Comparison of ENCODE assay signal across 18 cellular contexts in the genomic region with DNA sequence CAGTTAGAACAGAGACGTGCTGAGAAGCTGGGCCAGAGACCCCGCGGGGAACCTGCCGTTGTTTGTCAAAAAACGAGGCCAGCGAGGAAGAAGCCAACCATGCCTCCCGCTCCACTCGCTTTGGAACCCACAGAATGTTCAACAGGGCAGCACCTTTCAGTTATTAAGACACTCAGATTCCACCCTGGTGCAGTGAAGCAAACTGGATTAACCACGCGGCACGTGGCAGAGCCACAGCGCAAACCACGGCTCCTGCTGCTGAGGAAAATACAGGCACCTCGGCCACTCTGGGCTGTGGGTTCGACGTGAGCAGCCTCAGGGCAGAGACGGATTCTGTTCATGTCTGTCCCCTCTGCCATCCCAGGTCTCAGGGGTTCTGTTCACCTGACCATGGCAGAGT. TPM values are rescaled to one million over a fixed set of nuclear protein-coding genes. Genes with fewer than 3 reads are reported as not detected.
DNase-seq lines count a peak whose midpoint lies in the region; ATAC-seq, FAIRE-seq and TF ChIP-seq lines count a peak whose summit lies in the region.
"Had no signal": no experiment of that assay in that cellular context is flagged by ENCODE, and none has a peak within 500 bp of the region (broad histone marks: within the 10 kb centered on the region; RNA-seq: fewer than 3 reads in every experiment).

No MANE protein-coding gene starts in this region.

- no peak overlapping the region for H2BK120ac ChIP-seq in H1 (replicated peaks; ENCODE audit: low read depth, low read length)

- H2BK15ac ChIP-seq in H1 (ENCODE audit: low read length): peak overlapping the region; percentile 66; the same call in 1 of the 2 replicates

- no peak overlapping the region for H3K4ac ChIP-seq in H1 (replicated peaks; ENCODE audit: insufficient read length, low read depth, low read length)

- no peak overlapping the region for H2AK5ac ChIP-seq in H1 (ENCODE audit: low read depth, low read length)

- H3K36me3 Mint-ChIP-seq in nephron progenitor cell (ENCODE audit: low read depth): peaks cover 4% of the 10 kb centered on the region
- H3K36me3 Mint-ChIP-seq: CD4-positive, CD25-positive, alpha-beta regulatory T cell had no signal

- H2BK5ac ChIP-seq in H1 (ENCODE audit: low read depth, low read length): no peak overlapping the region

- H3K9me3 Mint-ChIP-seq in nephron progenitor cell: no peaks in the 10 kb centered on the region
- H3K9me3 Mint-ChIP-seq: HFFc6 had no signal

- no peak for TF ChIP-seq RAD21 in H1 (IDR thresholded peaks at IDR 0.05 in 1 of 2, conservative IDR thresholded peaks at IDR 0.05 in 1 of 2; ENCODE audit: low read depth in 2 of 2, low read length in 2 of 2)

- H2BK20ac ChIP-seq in H1 (ENCODE audit: low read length): no peak overlapping the region; the same call in 1 of the 2 replicates

- H4K8ac ChIP-seq in H1 (ENCODE audit: extremely low read depth, insufficient read depth, low read length): peak overlapping the region; percentile 41; the same call in 1 of the 2 replicates

- intact Hi-C loops in Right ventricle myocardium inferior (cut with DNase I): no loop called here

- H4K20me1 ChIP-seq in BLaER1 (no peaks in the 10 kb centered on the region), H1 (replicated peaks in 1 of 2; ENCODE audit: control insufficient read depth in 1 of 2, insufficient read depth in 2 of 2, low read length in 2 of 2) (no peaks in the 10 kb centered on the region)
- H4K20me1 ChIP-seq: BLaER1 treated with 17β-estradiol and CSF1 and Interleukin-3, amounts not matched to agents 10 nM and 100 nM had no signal

- H3K9me3 ChIP-seq in BLaER1: peaks cover 10% of the 10 kb centered on the region; the same call in 1 of the 2 replicates
- H3K9me3 ChIP-seq in H1 (ENCODE audit: insufficient read depth in 2 of 2, low read depth in 1 of 2, low read length in 1 of 2): no peaks in the 10 kb centered on the region

- peaks cover 24% of the 10 kb centered on the region for H3K4me1 Mint-ChIP-seq in nephron progenitor cell
- H3K4me1 Mint-ChIP-seq: CD4-positive, CD25-positive, alpha-beta regulatory T cell had no signal

- TF ChIP-seq CTCF in H1 (IDR thresholded peaks at IDR 0.05; ENCODE audit: control extremely low read depth in 1 of 3, insufficient read depth in 1 of 3, low read depth in 1 of 3, low read length in 3 of 3) (no peak), nephron progenitor cell (IDR thresholded peaks at IDR 0.05) (no peak)

- no peaks in the 10 kb centered on the region; the same call in 1 of the 2 replicates for H3K23me2 ChIP-seq in H1 (ENCODE audit: low read depth, low read length)

- H3K23ac ChIP-seq in H1 (ENCODE audit: insufficient read length): no peak overlapping the region

- POLR2A ChIA-PET in H1 (lab: Charles Lee; ENCODE audit: partially characterized antibody): no interaction called here

- H2BK12ac ChIP-seq in H1 (ENCODE audit: low read depth, low read length): peak overlapping the region; percentile 53; the same call in 1 of the 2 replicates

- 0 out of 2 replicates have a peak overlapping the region, but pooled peaks have one; percentile 16 for H2AFZ ChIP-seq in H1 (ENCODE audit: low read length)

- ATAC-seq in Right ventricle myocardium inferior: no peak

- no peak overlapping the region for H3K27ac ChIP-seq in BLaER1
- no peak overlapping the region for H3K27ac ChIP-seq in H1 (ENCODE audit: low read depth, low read length)
- H3K27ac ChIP-seq: 22Rv1; BLaER1 treated with 17β-estradiol and CSF1 and Interleukin-3, amounts not matched to agents 10 nM and 100 nM had no signal

- no peak overlapping the region for H3K14ac ChIP-seq in H1 (ENCODE audit: insufficient read length)

- H3K36me3 ChIP-seq in BLaER1 (no peaks in the 10 kb centered on the region), H1 (ENCODE audit: control insufficient read depth in 2 of 4, insufficient read depth in 4 of 4, low read length in 3 of 4) (no peaks in the 10 kb centered on the region)
- H3K36me3 ChIP-seq: BLaER1 treated with 17β-estradiol and CSF1 and Interleukin-3, amounts not matched to agents 10 nM and 100 nM had no signal

- H3K9ac ChIP-seq in BLaER1 (no peak overlapping the region), H1 (replicated peaks in 1 of 4; ENCODE audit: extremely low read depth in 1 of 4, low read depth in 3 of 4, low read length in 3 of 4) (no peak overlapping the region)
- H3K9ac ChIP-seq: BLaER1 treated with 17β-estradiol and CSF1 and Interleukin-3, amounts not matched to agents 10 nM and 100 nM had no signal

- no peak for TF ChIP-seq POLR2A in H1 (IDR thresholded peaks at IDR 0.05; ENCODE audit: control extremely low read depth in 1 of 2, low read depth in 2 of 2, low read length in 2 of 2)

- TF ChIP-seq EP300 in H1 (IDR thresholded peaks at IDR 0.05; ENCODE audit: borderline replicate concordance in 1 of 2, low read depth in 2 of 2, low read length in 2 of 2): no peak

- no peaks in the 10 kb centered on the region for H3K27me3 ChIP-seq in BLaER1
- 0 out of 7 replicates have a peak, but pooled peaks cover 0 to 2% (median 0%) of the 10 kb centered on the region in 4 experiments for H3K27me3 ChIP-seq in H1 (replicated peaks in 1 of 4; ENCODE audit: control insufficient read depth in 3 of 4, extremely low read depth in 1 of 4, insufficient read depth in 3 of 4, low read length in 3 of 4)
- H3K27me3 ChIP-seq: BLaER1 treated with 17β-estradiol and CSF1 and Interleukin-3, amounts not matched to agents 10 nM and 100 nM had no signal

- DNase-seq in H1 (ENCODE audit: low read depth in 1 of 2, low spot score in 2 of 2) (no peak), nephron progenitor cell (no peak), renal cortical epithelial cell (ENCODE audit: low read depth) (peak; percentile 18), activated T-cell treated with anti-CD3 and anti-CD28 coated beads for 4 hours (no peak), Right ventricle myocardium inferior (ENCODE audit: missing footprints) (no peak), GF-D8 (lab: John Stamatoyannopoulos, UW) (no peak), RPMI8226 (no peak)
- DNase-seq: AML-193; Calu3; CD4-positive, CD25-positive, alpha-beta regulatory T cell; HCEC 1CT; HFFc6 had no signal

- no peak overlapping the region for H3K56ac ChIP-seq in H1 (replicated peaks; ENCODE audit: insufficient read length, low read depth, low read length)

- H3K27ac Mint-ChIP-seq in nephron progenitor cell: peak overlapping the region; percentile 28
- H3K27ac Mint-ChIP-seq: CD4-positive, CD25-positive, alpha-beta regulatory T cell; HFFc6 had no signal

- H3K4me3 ChIP-seq in BLaER1 (no peak overlapping the region), H1 (ENCODE audit: extremely low read depth in 1 of 4, insufficient read depth in 2 of 4, low read depth in 3 of 4, low read length in 4 of 4) (no peak overlapping the region)
- H3K4me3 ChIP-seq: BLaER1 treated with 17β-estradiol and CSF1 and Interleukin-3, amounts not matched to agents 10 nM and 100 nM had no signal

- no peaks in the 10 kb centered on the region for H3K79me1 ChIP-seq in H1 (ENCODE audit: low read depth, low read length)

- no peak for FAIRE-seq in H1 (lab: Jason Lieb, UNC)
- FAIRE-seq: G401.6, HTR-8/SVneo had no signal

- peaks cover 3% of the 10 kb centered on the region for H3K27me3 Mint-ChIP-seq in nephron progenitor cell (ENCODE audit: low read depth, poor library complexity)

- H3K4me2 ChIP-seq in BLaER1 (peak overlapping the region; percentile 36), H1 (ENCODE audit: insufficient read depth in 1 of 2, low read depth in 2 of 2, low read length in 2 of 2) (no peak overlapping the region)

- H3K18ac ChIP-seq in H1 (ENCODE audit: extremely low read depth, low read length): no peak overlapping the region

- H3K79me2 ChIP-seq in H1 (ENCODE audit: control insufficient read depth in 1 of 2, insufficient read depth in 2 of 2, low read length in 2 of 2): no peaks in the 10 kb centered on the region

- 92% methylated on average over 17 of the region's 17 CpGs; no CpG with 5 or more reads in 1 of the 2 experiments for WGBS in H1 (ENCODE audit: extremely low coverage in 1 of 2, insufficient coverage in 1 of 2, insufficient read length in 1 of 2, insufficient replicate concordance in 2 of 2, low coverage in 1 of 2, low lambda C conversion rate in 2 of 2, missing lambda C conversion rate in 1 of 2), 2 experiments

- CTCF ChIA-PET in H1 (lab: Charles Lee; ENCODE audit: partially characterized antibody): interaction anchor here (0.6 to 3.0 kb wide), 4 partner anchors 33 to 481 kb away, joined by 3 to 19 read pairs (median 4); no protein-coding TSS in a partner anchor

- H3K4me3 Mint-ChIP-seq in nephron progenitor cell: no peak overlapping the region
- H3K4me3 Mint-ChIP-seq: CD4-positive, CD25-positive, alpha-beta regulatory T cell; HFFc6 had no signal

- no peak overlapping the region for H4K91ac ChIP-seq in H1 (replicated peaks; ENCODE audit: insufficient read length, low read length)

- peaks cover 10% of the 10 kb centered on the region for H3K4me1 ChIP-seq in BLaER1
- H3K4me1 ChIP-seq in H1 (replicated peaks in 1 of 4; ENCODE audit: control insufficient read depth in 3 of 4, insufficient read depth in 4 of 4, low read length in 3 of 4): peaks cover 0 to 6% (median 0%) of the 10 kb centered on the region in 4 experiments; a peak in 2 of 7 replicates

- no peak overlapping the region for H4K5ac ChIP-seq in H1 (ENCODE audit: insufficient read length, low read depth, low read length)

RNA-seq across cellular contexts. Expression of a gene that starts 24.4 kb away (rescaled TPM):
- 1.5 TPM in 2 replicates for total RNA-seq in H1 (2021; fragmentation: NEBNext Ultra II Directional; extraction: Animal tissue kit (Norgen Biotek cat#: 25700))
- polyA plus RNA-seq in H1 (2011; rRNA removed): 1.7 and 2.2 TPM in 2 replicates
- polyA plus RNA-seq in H1 (2011; cell fraction: cytosol; rRNA removed): 2.0 TPM
- polyA plus RNA-seq in H1 (2011; cell fraction: nucleus; rRNA removed): 2.4 TPM
- polyA plus RNA-seq in H1 (2012, experiment 1 of 2): 0.99 to 1.8 TPM (median 1.3 TPM) in 4 replicates
- polyA plus RNA-seq in H1 (2012, experiment 2 of 2): 1.2 TPM
- 0.61 TPM for polyA plus RNA-seq in H1 (2013, experiment 1 of 2)
- 0.64 TPM for polyA plus RNA-seq in H1 (2013, experiment 2 of 2)
- 1.00 and 1.8 TPM in 2 replicates for polyA minus RNA-seq in H1 (2011; rRNA and poly(A)+ RNA removed)
- polyA minus RNA-seq in H1 (2011; cell fraction: cytosol; rRNA and poly(A)+ RNA removed): 1.3 TPM
- 0.60 TPM for polyA minus RNA-seq in H1 (2011; cell fraction: nucleus; rRNA and poly(A)+ RNA removed)
- total RNA-seq in renal cortical epithelial cell (not detected in 2 replicates), Right ventricle myocardium inferior (0.19 TPM)
- total RNA-seq: CD4-positive, CD25-positive, alpha-beta regulatory T cell; H4; HFFc6 had no signal
- polyA plus RNA-seq: CD4-positive, CD25-positive, alpha-beta regulatory T cell had no signal

RNA-seq across cellular contexts. Expression of a gene that starts 32.8 kb away (rescaled TPM):
- total RNA-seq in H1 (2021; fragmentation: NEBNext Ultra II Directional; extraction: Animal tissue kit (Norgen Biotek cat#: 25700)): 3.7 and 4.5 TPM in 2 replicates
- polyA plus RNA-seq in H1 (2011; rRNA removed): 3.6 and 4.6 TPM in 2 replicates
- polyA plus RNA-seq in H1 (2011; cell fraction: cytosol; rRNA removed): 3.4 TPM
- polyA plus RNA-seq in H1 (2011; cell fraction: nucleus; rRNA removed): 4.5 TPM
- 3.3 to 6.3 TPM (median 4.1 TPM) in 4 replicates for polyA plus RNA-seq in H1 (2012, experiment 1 of 2)
- polyA plus RNA-seq in H1 (2012, experiment 2 of 2): 4.5 TPM
- polyA plus RNA-seq in H1 (2013, experiment 1 of 2): 2.9 TPM
- 2.2 TPM for polyA plus RNA-seq in H1 (2013, experiment 2 of 2)
- 3.0 and 3.1 TPM in 2 replicates for polyA minus RNA-seq in H1 (2011; rRNA and poly(A)+ RNA removed)
- 4.0 TPM for polyA minus RNA-seq in H1 (2011; cell fraction: cytosol; rRNA and poly(A)+ RNA removed)
- 2.3 TPM for polyA minus RNA-seq in H1 (2011; cell fraction: nucleus; rRNA and poly(A)+ RNA removed)
- total RNA-seq in renal cortical epithelial cell: under 0.01 and 16.1 TPM in 2 replicates
- total RNA-seq in Right ventricle myocardium inferior: 48.6 TPM
- total RNA-seq: Calu3; CD4-positive, CD25-positive, alpha-beta regulatory T cell; HFFc6 had no signal
- polyA plus RNA-seq: CD4-positive, CD25-positive, alpha-beta regulatory T cell had no signal

RNA-seq across cellular contexts. Expression of a gene that starts 56.7 kb away (rescaled TPM):
- total RNA-seq in H1 (2021; fragmentation: NEBNext Ultra II Directional; extraction: Animal tissue kit (Norgen Biotek cat#: 25700)): not detected in 2 replicates
- polyA plus RNA-seq in H1 (2011; rRNA removed): 0.18 and 0.30 TPM in 2 replicates
- polyA plus RNA-seq in H1 (2011; cell fraction: cytosol; rRNA removed): 0.16 TPM
- 0.04 TPM for polyA plus RNA-seq in H1 (2011; cell fraction: nucleus; rRNA removed)
- polyA plus RNA-seq in H1 (2012, experiment 1 of 2): 0.11 to 0.15 TPM in 2 of 4 replicates, not detected in the others
- not detected for polyA plus RNA-seq in H1 (2012, experiment 2 of 2)
- 0.02 TPM for polyA plus RNA-seq in H1 (2013, experiment 1 of 2)
- polyA plus RNA-seq in H1 (2013, experiment 2 of 2): 0.07 TPM
- 0.09 TPM in 1 of 2 replicates, not detected in the other for polyA minus RNA-seq in H1 (2011; rRNA and poly(A)+ RNA removed)
- not detected for polyA minus RNA-seq in H1 (2011; cell fraction: cytosol; rRNA and poly(A)+ RNA removed)
- 0.90 TPM for polyA minus RNA-seq in H1 (2011; cell fraction: nucleus; rRNA and poly(A)+ RNA removed)
- total RNA-seq in renal cortical epithelial cell (0.05 TPM in 1 of 2 replicates, not detected in the other), Right ventricle myocardium inferior (0.14 TPM)
- total RNA-seq: CD4-positive, CD25-positive, alpha-beta regulatory T cell; H4; HFFc6 had no signal
- polyA plus RNA-seq: CD4-positive, CD25-positive, alpha-beta regulatory T cell had no signal
